Comparison of ENCODE assay signal across 23 cellular contexts in the genomic region with DNA sequence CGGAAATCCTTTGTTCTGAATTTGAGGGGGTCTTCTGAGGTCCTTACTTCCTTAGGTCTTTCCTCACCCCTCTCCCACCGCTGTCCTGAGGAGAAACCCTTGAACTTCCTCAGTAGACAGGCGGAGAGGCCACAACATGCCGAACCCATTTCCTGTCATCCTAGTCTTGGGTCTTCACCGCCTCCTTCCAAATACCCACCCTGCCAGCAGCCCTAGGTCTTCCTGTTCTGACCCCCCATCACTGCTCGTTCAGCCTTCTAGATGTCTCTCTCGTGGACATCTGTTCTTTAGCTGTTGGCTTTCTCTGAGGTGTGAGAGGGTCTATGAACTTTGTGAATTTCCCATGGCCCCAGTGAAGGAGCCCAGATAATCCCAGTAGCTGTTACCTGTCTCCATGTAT. TPM values are rescaled to one million over a fixed set of nuclear protein-coding genes. Genes with fewer than 3 reads are reported as not detected.
"Had no signal": no experiment of that assay in that cellular context is flagged by ENCODE, and none has a peak within 500 bp of the region (broad histone marks: within the 10 kb centered on the region; RNA-seq: fewer than 3 reads in every experiment).

No MANE protein-coding gene starts in this region.

- H3K4me1 ChIP-seq: SJSA1 had no signal

- H3K27me3 ChIP-seq: MG63, SJSA1 had no signal

- H3K27ac ChIP-seq: SJSA1, SK-N-MC had no signal

- H3K9me3 ChIP-seq: MG63, SJSA1 had no signal

- DNase-seq: IMR-90, Karpas-422, KG1, MG63, NCI-H1092, NCI-H1105 treated with DMSO at 0.1 percent for 48 hours, NCI-H1417 treated with DMSO at 0.1 percent for 48 hours, NCI-H146, NCI-H1694 treated with DMSO at 0.1 percent for 48 hours, NCI-H1930, NCI-H2081, NCI-H2107, NCI-H2227 treated with DMSO at 0.1 percent for 48 hours, NCI-H524, NCI-H69, NCI-H774, Right ventricle myocardium superior, RPMI8226, SIG-M5, SW 1271 had no signal

- H3K4me3 ChIP-seq: MG63, SJSA1, SK-N-MC had no signal

RNA-seq across cellular contexts. Expression of a gene that starts 27.2 kb away (rescaled TPM):
- total RNA-seq: NCI-H460 had no signal
